ENCODE assay signal across 9 cellular contexts in the genomic region with DNA sequence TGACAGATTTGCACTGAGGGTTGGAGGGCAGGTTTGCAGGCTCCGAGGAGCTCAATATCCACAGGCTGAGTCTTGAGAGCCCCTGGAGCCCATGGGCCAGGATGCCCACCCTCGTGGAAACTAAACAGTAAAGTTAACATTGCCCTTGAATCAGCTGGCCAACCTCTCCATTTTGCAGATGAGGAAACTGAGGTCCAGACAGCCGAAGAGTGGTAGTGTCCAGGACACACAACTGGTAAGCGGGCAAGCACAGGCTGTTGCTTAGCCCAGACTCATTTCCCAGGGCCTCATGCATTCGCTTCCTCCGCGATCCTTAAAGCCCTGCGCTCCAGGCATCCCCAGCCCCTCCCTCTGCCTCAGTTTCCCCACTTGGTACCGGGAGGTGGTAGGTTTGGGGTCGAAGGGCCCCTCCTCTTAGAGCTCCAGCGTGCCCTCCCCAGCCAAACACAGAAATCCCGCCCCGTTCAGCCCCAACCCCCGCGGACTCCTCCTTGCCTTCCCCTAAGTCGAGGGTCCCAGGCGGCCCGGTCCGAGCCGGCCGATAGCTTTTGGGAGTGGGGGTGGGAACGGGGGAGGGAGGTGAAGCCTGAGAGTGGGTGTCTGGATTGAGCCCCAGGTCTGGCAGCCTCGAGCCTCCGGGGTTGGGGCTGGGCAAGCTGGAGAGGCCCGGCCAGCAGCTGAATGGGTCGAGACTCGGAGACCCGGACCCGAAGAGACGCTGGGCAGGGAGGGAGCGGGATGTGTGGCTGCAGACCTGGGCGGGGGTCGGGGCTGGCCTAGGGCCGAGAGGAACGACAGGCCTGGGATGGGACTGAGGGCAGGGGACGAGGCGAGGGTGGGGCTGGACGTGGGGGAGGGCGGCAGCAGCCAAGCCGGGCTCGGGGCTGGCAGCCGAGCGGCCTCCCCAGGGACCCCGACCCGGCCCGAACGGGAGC. TPM values are rescaled to one million over a fixed set of nuclear protein-coding genes. Genes with fewer than 3 reads are reported as not detected.
DNase-seq lines count a peak whose midpoint lies in the region; ATAC-seq and TF ChIP-seq lines count a peak whose summit lies in the region.
"Had no signal": no experiment of that assay in that cellular context is flagged by ENCODE, and none has a peak within 500 bp of the region (broad histone marks: within the 10 kb centered on the region; RNA-seq: fewer than 3 reads in every experiment).

No MANE protein-coding gene starts in this region.

- ATAC-seq in T-cell (replicated peaks in 1 of 4) (no peak), heart left ventricle (peak in 1 of 4 donors; percentile 11), omental fat pad (ENCODE audit: low FRiP score) (peak; percentile 1), GM18517 (IDR thresholded peaks at IDR 0.05; ENCODE audit: unreplicated experiment) (no peak)

- peak overlapping the region; percentile 56 to 61 (median 60) for H3K4me3 Mint-ChIP-seq in T-cell

- DNase-seq in BJ (ENCODE audit: low read depth) = no peak
- no peak for DNase-seq in T-cell
- no peak for DNase-seq in heart left ventricle
- DNase-seq in omental fat pad (ENCODE audit: low spot score) = no peak
- no peak for DNase-seq in Kasumi-1 (lab: John Stamatoyannopoulos, UW)
- no peak for DNase-seq in NCI-H1092 treated with DMSO at 0.1 percent for 48 hours (lab: John Stamatoyannopoulos, UW)
- no peak for DNase-seq in stimulated activated CD4-positive, alpha-beta T cell treated with anti-CD3 and anti-CD28 coated beads, Interleukin-15, amount 100 ng/mL, for 24 hours

- CTCF ChIA-PET in BJ (lab: Yijun Ruan, JAX) = interaction anchor here (0.5 to 12.4 kb wide), 5 partner anchors 8 to 69 kb away, joined by 3 to 70 read pairs (median 3); no protein-coding TSS in a partner anchor
- CTCF ChIA-PET in T-cell (lab: Charles Lee) = no interaction called here

- no peaks in the 10 kb centered on the region for H3K9me3 Mint-ChIP-seq in T-cell
- H3K9me3 Mint-ChIP-seq: activated naive CD4-positive, alpha-beta T cell treated with anti-CD3 and anti-CD28 coated beads, Interleukin-2, amount 50 U/mL, for 72 hours had no signal

- 32 to 54% (median 36%) methylated on average over 33 to 47 of the region's 47 CpGs for WGBS in heart left ventricle, 4 donors

- H3K27ac Mint-ChIP-seq in T-cell = no peak overlapping the region
- H3K27ac Mint-ChIP-seq: activated naive CD4-positive, alpha-beta T cell treated with anti-CD3 and anti-CD28 coated beads, Interleukin-2, amount 50 U/mL, for 72 hours had no signal

- H3K4me1 Mint-ChIP-seq in T-cell = peaks cover 4 to 15% (median 7%) of the 10 kb centered on the region in 3 donors

- intact Hi-C loops in heart left ventricle (cut with DNase I) = no loop called here

- H3K36me3 ChIP-seq in BJ (ENCODE audit: control insufficient read depth, insufficient read depth, low read length) (no peaks in the 10 kb centered on the region), heart left ventricle (no peaks in the 10 kb centered on the region)

- H3K27me3 Mint-ChIP-seq in T-cell = peaks cover 19 to 49% of the 10 kb centered on the region in 2 donors

- peaks cover 27% of the 10 kb centered on the region for H3K27me3 ChIP-seq in BJ (ENCODE audit: control insufficient read depth, insufficient read depth, low read length)
- peaks cover 0 to 38% (median 9%) of the 10 kb centered on the region in 9 donors for H3K27me3 ChIP-seq in heart left ventricle

- no peaks in the 10 kb centered on the region for H3K36me3 Mint-ChIP-seq in T-cell

- no peak for TF ChIP-seq POLR2A in heart left ventricle (IDR thresholded peaks at IDR 0.05)

- peak overlapping the region; percentile 43 for H3K4me3 ChIP-seq in BJ (ENCODE audit: low read depth, low read length)
- peak overlapping the region; percentile 46 to 68 (median 62) for H3K4me3 ChIP-seq in heart left ventricle

- TF ChIP-seq CTCF in BJ (IDR thresholded peaks at IDR 0.05; ENCODE audit: insufficient read depth, low read depth, low read length) = no peak
- TF ChIP-seq CTCF in heart left ventricle (IDR thresholded peaks at IDR 0.05) = no peak
- TF ChIP-seq CTCF in omental fat pad (IDR thresholded peaks at IDR 0.05) = no peak

- no peaks in the 10 kb centered on the region for H3K9me3 ChIP-seq in heart left ventricle

- peak overlapping the region; percentile 10 to 82 (median 72) for H3K27ac ChIP-seq in heart left ventricle

- peaks cover 0 to 39% (median 19%) of the 10 kb centered on the region in 12 donors for H3K4me1 ChIP-seq in heart left ventricle

- POLR2A ChIA-PET in BJ (lab: Charles Lee) (no interaction called here), T-cell (lab: Charles Lee) (interaction anchor here in 1 of 2 donors (0.6 kb wide), 1 partner anchor 180 kb away, joined by 4 read pairs; a partner anchor contains a TSS)

RNA-seq across cellular contexts. Expression of a gene that starts 3.6 kb away (rescaled TPM):
- polyA plus RNA-seq in BJ (2011; rRNA removed) = 1.3 and 2.1 TPM in 2 replicates
- polyA minus RNA-seq in BJ (2011; rRNA and poly(A)+ RNA removed) = 1.6 and 1.8 TPM in 2 replicates
- under 1 TPM in 1 of 5 donors, not detected in 4; 0.32 TPM for total RNA-seq in T-cell
- 10 to 100 TPM in 2 of 9 donors, 1 to 10 TPM in 7; 2.1 to 15.6 (median 6.0) TPM for total RNA-seq in heart left ventricle
- 10 to 100 TPM in 1 of 2 donors, 1 to 10 TPM in 1; 6.5 to 23.4 TPM for polyA plus RNA-seq in heart left ventricle
- 10 to 100 TPM; 16.1 to 32.3 (median 17.9) TPM for total RNA-seq in omental fat pad
- total RNA-seq: activated naive CD4-positive, alpha-beta T cell treated with anti-CD3 and anti-CD28 coated beads, Interleukin-2, amount 50 U/mL, for 72 hours had no signal

RNA-seq across cellular contexts. Expression of a gene that starts 17.9 kb away (rescaled TPM):
- polyA plus RNA-seq in BJ (2011; rRNA removed) = 0.97 and 1.0 TPM in 2 replicates
- 0.38 TPM in 1 of 2 replicates, not detected in the other for polyA minus RNA-seq in BJ (2011; rRNA and poly(A)+ RNA removed)
- not detected for total RNA-seq in T-cell
- total RNA-seq in heart left ventricle = over 10,000 TPM in 1 of 9 donors, 1,000 to 10,000 TPM in 8; 4,961 to 10,676 (median 6,839) TPM
- polyA plus RNA-seq in heart left ventricle = over 10,000 TPM in 1 of 2 donors, 1,000 to 10,000 TPM in 1; 5,594 to 12,544 TPM
- total RNA-seq in omental fat pad = 10 to 100 TPM in 1 of 4 donors, 1 to 10 TPM in 3; 3.9 to 11.7 (median 5.0) TPM
- total RNA-seq: activated naive CD4-positive, alpha-beta T cell treated with anti-CD3 and anti-CD28 coated beads, Interleukin-2, amount 50 U/mL, for 72 hours had no signal

Comparison
In these comparisons a context has a peak if more than half of its experiments do, and no peak if none do; other contexts are left out.
1. RNA of a gene that starts 17.9 kb away (total RNA-seq): 4,961 to 10,676 TPM in heart left ventricle; 3.9 to 11.7 TPM in omental fat pad and not detected in T-cell; every median in the first group is over 100 times any median in the second.